In genomic region chr21:17552410-17552809, GRCh38 we compare ENCODE assay signal across 25 cellular contexts.
"Had no signal": no experiment of that assay in that cellular context is flagged by ENCODE, and none has a peak within 500 bp of the region (broad histone marks: within the 10 kb centered on the region; RNA-seq: fewer than 3 reads in every experiment).

No MANE protein-coding gene starts in this region.

- DNase-seq: colonic mucosa; cortex of kidney; dermis blood vessel endothelial cell; dorsolateral prefrontal cortex; effector CD4-positive, alpha-beta T cell; effector CD8-positive, alpha-beta T cell; effector memory CD4-positive, alpha-beta T cell; effector memory CD8-positive, alpha-beta T cell; endodermal cell; erythroblast; esophagus squamous epithelium; foreskin fibroblast; foreskin melanocyte; gastrocnemius medialis; glutamatergic neuron; head of caudate nucleus; heart left ventricle; heart right ventricle had no signal

- H3K36me3 ChIP-seq: colonic mucosa, esophagus muscularis mucosa, gastrocnemius medialis, gastroesophageal sphincter, heart left ventricle, heart right ventricle had no signal

- H3K27ac ChIP-seq: colonic mucosa, coronary artery, epithelial cell of prostate, esophagus muscularis mucosa, esophagus squamous epithelium, gastrocnemius medialis, gastroesophageal sphincter, heart left ventricle, heart right ventricle had no signal

- ATAC-seq: effector memory CD8-positive, alpha-beta T cell; esophagus mucosa; gastrocnemius medialis; gastroesophageal sphincter; heart left ventricle; heart right ventricle had no signal

- H3K4me1 ChIP-seq: colonic mucosa, esophagus squamous epithelium, gastrocnemius medialis, gastroesophageal sphincter had no signal

- H3K9me3 ChIP-seq: colonic mucosa, esophagus muscularis mucosa, esophagus squamous epithelium, gastrocnemius medialis, gastroesophageal sphincter, heart left ventricle, heart right ventricle had no signal

- H3K4me3 ChIP-seq: colonic mucosa, coronary artery, dorsolateral prefrontal cortex, esophagus muscularis mucosa, esophagus squamous epithelium, gastrocnemius medialis, gastroesophageal sphincter, heart left ventricle, heart right ventricle had no signal

- FAIRE-seq: endometrium, endothelial cell of umbilical vein had no signal

- H3K27me3 ChIP-seq: colonic mucosa, dorsolateral prefrontal cortex, esophagus muscularis mucosa, esophagus squamous epithelium, gastrocnemius medialis, gastroesophageal sphincter, heart left ventricle, heart right ventricle had no signal
